In genomic region chr19:57888494-57889231, GRCh38 we compare ENCODE assay signal across 8 cellular contexts. TPM values are rescaled to one million over a fixed set of nuclear protein-coding genes. Genes with fewer than 3 reads are reported as not detected.
DNase-seq lines count a peak whose midpoint lies in the region; ATAC-seq and TF ChIP-seq lines count a peak whose summit lies in the region.

Gene ZNF814, minus strand, starts transcription at chr19:57889037. Its CDS starts 235 bp downstream, at chr19:57888802.

- H3K27ac ChIP-seq in heart left ventricle (peak within 1 kb of the TSS in 11 of 12 donors; percentile 56 to 84 (median 77)), parathyroid adenoma (peak within 1 kb of the TSS; percentile 77), thyroid gland (peak within 1 kb of the TSS; percentile 25 to 80 (median 54))

- DNase-seq in GM12865 (ENCODE audit: low read depth) = peak; percentile 89
- peak; percentile 72 for DNase-seq in T follicular helper cell (ENCODE audit: low read depth)
- peak; percentile 83 for DNase-seq in activated naive CD8-positive, alpha-beta T cell treated with anti-CD3 and anti-CD28 coated beads, Interleukin-2, amount 50 U/mL, for 24 hours
- peak; percentile 86 to 90 (median 88) for DNase-seq in heart left ventricle
- DNase-seq in thyroid gland = peak; percentile 90 to 91

- no peak for TF ChIP-seq CTCF in GM12865 (IDR thresholded peaks at IDR 0.05; ENCODE audit: insufficient read depth, low read depth, low read length, missing control alignments)
- peak; percentile 24 to 77 (median 49) for TF ChIP-seq CTCF in heart left ventricle (IDR thresholded peaks at IDR 0.05)
- peak; percentile 85 for TF ChIP-seq CTCF in parathyroid adenoma (IDR thresholded peaks at IDR 0.05)
- peak in 3 of 6 experiments; percentile 31 to 41 (median 40) for TF ChIP-seq CTCF in thyroid gland (IDR thresholded peaks at IDR 0.05)

- H3K9ac ChIP-seq in parathyroid adenoma = peak within 1 kb of the TSS; percentile 39

- H3K36me3 ChIP-seq in heart left ventricle (peaks cover 0 to 16% (median 4%) of the 10 kb centered on the region in 9 donors), parathyroid adenoma (ENCODE audit: control insufficient read depth, insufficient read depth, low read length) (no peaks in the 10 kb centered on the region), thyroid gland (no peaks in the 10 kb centered on the region)

- H3K4me3 ChIP-seq in GM12865 (ENCODE audit: low read depth, low read length) (peak within 1 kb of the TSS; percentile 53), heart left ventricle (peak within 1 kb of the TSS; percentile 25 to 91 (median 78)), parathyroid adenoma (ENCODE audit: low read depth, low read length) (peak within 1 kb of the TSS; percentile 73), thyroid gland (replicated peaks in 1 of 3) (peak within 1 kb of the TSS; percentile 52 to 86 (median 83))

- peak within 1 kb of the TSS; percentile 95 for H3K4me3 Mint-ChIP-seq in activated naive CD8-positive, alpha-beta T cell treated with anti-CD3 and anti-CD28 coated beads, Interleukin-2, amount 50 U/mL, for 24 hours

- H3K27me3 Mint-ChIP-seq in activated naive CD8-positive, alpha-beta T cell treated with anti-CD3 and anti-CD28 coated beads, Interleukin-2, amount 50 U/mL, for 24 hours = no peaks in the 10 kb centered on the region

- 1% methylated on average over 42 to 44 of the region's 44 CpGs for WGBS in heart left ventricle, 4 donors
- WGBS in thyroid gland, 2 donors = 0 to 1% methylated on average over 8 to 27 of the region's 44 CpGs

- peak within 1 kb of the TSS; percentile 92 for H2AFZ ChIP-seq in parathyroid adenoma

- H3K4me1 ChIP-seq in heart left ventricle = peaks cover 0 to 22% (median 11%) of the 10 kb centered on the region in 12 donors
- peaks cover 6% of the 10 kb centered on the region for H3K4me1 ChIP-seq in parathyroid adenoma
- peaks cover 5 to 9% of the 10 kb centered on the region in 2 donors for H3K4me1 ChIP-seq in thyroid gland

- peaks cover 32% of the 10 kb centered on the region for H3K4me1 Mint-ChIP-seq in activated naive CD8-positive, alpha-beta T cell treated with anti-CD3 and anti-CD28 coated beads, Interleukin-2, amount 50 U/mL, for 24 hours

- peaks cover 25% of the 10 kb centered on the region for H3K79me2 ChIP-seq in parathyroid adenoma

- TF ChIP-seq POLR2A in heart left ventricle (IDR thresholded peaks at IDR 0.05) (peak in 1 of 2 donors; percentile 25), thyroid gland (IDR thresholded peaks at IDR 0.05) (peak in 1 of 2 donors; percentile 50)

- H3K9me3 ChIP-seq in heart left ventricle (peaks cover 0 to 24% (median 0%) of the 10 kb centered on the region in 12 donors), parathyroid adenoma (ENCODE audit: control insufficient read depth, low read length) (no peaks in the 10 kb centered on the region), thyroid gland (no peaks in the 10 kb centered on the region)

- ATAC-seq in HG03108 (IDR thresholded peaks at IDR 0.05; ENCODE audit: unreplicated experiment) = peak; percentile 83
- ATAC-seq in activated naive CD8-positive, alpha-beta T cell treated with anti-CD3 and anti-CD28 coated beads, Interleukin-2, amount 50 U/mL, for 24 hours = peak; percentile 95
- ATAC-seq in heart left ventricle = peak; percentile 91 to 96 (median 94)
- ATAC-seq in HG03280 (IDR thresholded peaks at IDR 0.05; ENCODE audit: unreplicated experiment) = no peak

- peaks cover 32% of the 10 kb centered on the region for H3K9me3 Mint-ChIP-seq in activated naive CD8-positive, alpha-beta T cell treated with anti-CD3 and anti-CD28 coated beads, Interleukin-2, amount 50 U/mL, for 24 hours

- H3K36me3 Mint-ChIP-seq in activated naive CD8-positive, alpha-beta T cell treated with anti-CD3 and anti-CD28 coated beads, Interleukin-2, amount 50 U/mL, for 24 hours (ENCODE audit: low read depth) = peaks cover 55% of the 10 kb centered on the region

- intact Hi-C loops in heart left ventricle (cut with DNase I) (loop anchor here in 1 of 10 donors (10.0 kb wide), 1 partner anchor 144 kb away; the partner anchor contains the start of gene ZNF776), thyroid gland (cut with DNase I) (no loop called here)

- H3K27ac Mint-ChIP-seq in activated naive CD8-positive, alpha-beta T cell treated with anti-CD3 and anti-CD28 coated beads, Interleukin-2, amount 50 U/mL, for 24 hours = peak within 1 kb of the TSS; percentile 89

- H3K4me2 ChIP-seq in parathyroid adenoma (ENCODE audit: low read length) = peak within 1 kb of the TSS; percentile 88

- H3K27me3 ChIP-seq in heart left ventricle = no peaks in the 10 kb centered on the region
- H3K27me3 ChIP-seq in parathyroid adenoma (ENCODE audit: control insufficient read depth, insufficient read depth, low read length) = no peaks in the 10 kb centered on the region
- H3K27me3 ChIP-seq in thyroid gland = no peaks in the 10 kb centered on the region

RNA-seq across cellular contexts. Expression of gene ZNF814, which starts in this region (rescaled TPM):
- total RNA-seq in heart left ventricle = 10 to 100 TPM in 6 of 9 donors, 1 to 10 TPM in 3; 8.7 to 16.4 (median 10.5) TPM
- 10 to 100 TPM; 10.3 to 20.9 TPM for polyA plus RNA-seq in heart left ventricle
- total RNA-seq in thyroid gland = 10 to 100 TPM; 25.6 to 41.4 (median 31.6) TPM
